8 cellular contexts compared by ENCODE assay signal in genomic region chr2:230410861-230411464, GRCh38. TPM values are rescaled to one million over a fixed set of nuclear protein-coding genes. Genes with fewer than 3 reads are reported as not detected.
DNase-seq lines count a peak whose midpoint lies in the region; ATAC-seq and TF ChIP-seq lines count a peak whose summit lies in the region.

No MANE protein-coding gene starts in this region.

- CTCF ChIA-PET in activated naive CD4-positive, alpha-beta T cell treated with anti-CD3 and anti-CD28 coated beads, Interleukin-2, amount 10 ng/mL, durations not matched to agents 7 days and 5 days (lab: Charles Lee) = interaction anchor here (0.9 to 1.2 kb wide), 2 partner anchors 191 to 344 kb away, joined by 3 read pairs; partner anchors contain the start of gene SP110
- CTCF ChIA-PET in MCF 10A (lab: Yijun Ruan, JAX) (no interaction called here), HEK293T (lab: Yijun Ruan, JAX) (no interaction called here)

- intact Hi-C loops in MCF 10A (cut with micrococcal nuclease) = no loop called here

- ATAC-seq in GM21381 (IDR thresholded peaks at IDR 0.05; ENCODE audit: unreplicated experiment) = no peak

- H3K36me3 Mint-ChIP-seq in activated naive CD4-positive, alpha-beta T cell treated with anti-CD3 and anti-CD28 coated beads, Interleukin-2, amount 10 ng/mL, durations not matched to agents 7 days and 5 days = peaks cover 27% of the 10 kb centered on the region
- H3K36me3 Mint-ChIP-seq in MCF 10A (ENCODE audit: insufficient read depth, unreplicated experiment) (peaks cover 11% of the 10 kb centered on the region), mesothelial cell of epicardium (no peaks in the 10 kb centered on the region)

- peak overlapping the region; percentile 78 for H3K27ac ChIP-seq in urinary bladder (ENCODE audit: low read depth)

- H3K9me3 Mint-ChIP-seq in activated naive CD4-positive, alpha-beta T cell treated with anti-CD3 and anti-CD28 coated beads, Interleukin-2, amount 10 ng/mL, durations not matched to agents 7 days and 5 days = no peaks in the 10 kb centered on the region
- no peaks in the 10 kb centered on the region for H3K9me3 Mint-ChIP-seq in MCF 10A (ENCODE audit: unreplicated experiment)
- no peaks in the 10 kb centered on the region for H3K9me3 Mint-ChIP-seq in mesothelial cell of epicardium

- WGBS in urinary bladder = 50% methylated on average over 12 of the region's 12 CpGs

- H3K4me3 Mint-ChIP-seq in activated naive CD4-positive, alpha-beta T cell treated with anti-CD3 and anti-CD28 coated beads, Interleukin-2, amount 10 ng/mL, durations not matched to agents 7 days and 5 days = peak overlapping the region; percentile 90
- H3K4me3 Mint-ChIP-seq in MCF 10A (ENCODE audit: unreplicated experiment) = peak overlapping the region; percentile 97
- H3K4me3 Mint-ChIP-seq in mesothelial cell of epicardium = peak overlapping the region; percentile 90

- H3K4me1 ChIP-seq in urinary bladder (ENCODE audit: insufficient read depth) = no peaks in the 10 kb centered on the region

- peaks cover 87% of the 10 kb centered on the region for H3K4me1 Mint-ChIP-seq in activated naive CD4-positive, alpha-beta T cell treated with anti-CD3 and anti-CD28 coated beads, Interleukin-2, amount 10 ng/mL, durations not matched to agents 7 days and 5 days
- H3K4me1 Mint-ChIP-seq in MCF 10A (ENCODE audit: insufficient read depth, unreplicated experiment) (peaks cover 39% of the 10 kb centered on the region), mesothelial cell of epicardium (peaks cover 12% of the 10 kb centered on the region)

- peak overlapping the region; percentile 52 for H3K4me3 ChIP-seq in urinary bladder (ENCODE audit: low read depth, low read length)

- DNase-seq in activated naive CD4-positive, alpha-beta T cell treated with anti-CD3 and anti-CD28 coated beads, Interleukin-2, amount 10 ng/mL, durations not matched to agents 7 days and 5 days = peak; percentile 39
- no peak for DNase-seq in activated naive CD4-positive, alpha-beta T cell treated with anti-CD3 and anti-CD28 coated beads, Interleukin-2, amount 50 U/mL, for 16 hours
- no peak for DNase-seq in MCF 10A (ENCODE audit: unreplicated experiment)
- no peak for DNase-seq in mesothelial cell of epicardium (ENCODE audit: low spot score in 2 of 2, unreplicated experiment in 2 of 2)
- no peak for DNase-seq in HEK293T (ENCODE audit: extremely low spot score)
- DNase-seq in activated CD4-positive, alpha-beta T cell treated with anti-CD3 and anti-CD28 coated beads for 1 hour = no peak

- TF ChIP-seq CTCF in MCF 10A (IDR thresholded peaks at IDR 0.05; ENCODE audit: unreplicated experiment) = no peak
- no peak for TF ChIP-seq CTCF in mesothelial cell of epicardium (IDR thresholded peaks at IDR 0.05; ENCODE audit: unreplicated experiment)

- POLR2A ChIA-PET in MCF 10A (lab: Yijun Ruan, JAX) (interaction anchor here (0.8 to 1.9 kb wide), 3 partner anchors 10 to 303 kb away, joined by 4 to 5 read pairs (median 4); partner anchors contain the start of gene SP110), HEK293T (lab: Yijun Ruan, JAX) (no interaction called here)

- no peaks in the 10 kb centered on the region for H3K36me3 ChIP-seq in urinary bladder (ENCODE audit: insufficient read depth)

- H3K27me3 Mint-ChIP-seq in activated naive CD4-positive, alpha-beta T cell treated with anti-CD3 and anti-CD28 coated beads, Interleukin-2, amount 10 ng/mL, durations not matched to agents 7 days and 5 days = no peaks in the 10 kb centered on the region
- no peaks in the 10 kb centered on the region for H3K27me3 Mint-ChIP-seq in MCF 10A (ENCODE audit: insufficient read depth, unreplicated experiment)
- H3K27me3 Mint-ChIP-seq in mesothelial cell of epicardium (ENCODE audit: low read depth) = peaks cover 63% of the 10 kb centered on the region

- peak overlapping the region; percentile 97 for H3K27ac Mint-ChIP-seq in activated naive CD4-positive, alpha-beta T cell treated with anti-CD3 and anti-CD28 coated beads, Interleukin-2, amount 10 ng/mL, durations not matched to agents 7 days and 5 days
- H3K27ac Mint-ChIP-seq in MCF 10A (ENCODE audit: low read depth, unreplicated experiment) (peak overlapping the region; percentile 97), mesothelial cell of epicardium (no peak overlapping the region)

- no TSS peak for BruUV-seq in MCF 10A (replicated peaks; lab: Mats Ljungman, UMichigan)

TF ChIP-seq in HEK293T, 16 proteins besides CTCF, POLR2A, EP300 and RAD21:
- TF ChIP-seq ARNT (IDR thresholded peaks at IDR 0.05) = no peak
- no peak for TF ChIP-seq HDGF (IDR thresholded peaks at IDR 0.05; ENCODE audit: borderline replicate concordance)
- no peak for TF ChIP-seq BHLHE40 (IDR thresholded peaks at IDR 0.05; ENCODE audit: borderline replicate concordance)
- no peak for TF ChIP-seq L3MBTL2 (conservative IDR thresholded peaks at IDR 0.05)
- TF ChIP-seq TARDBP (IDR thresholded peaks at IDR 0.05) = no peak
- TF ChIP-seq SP1 (IDR thresholded peaks at IDR 0.05) = no peak
- TF ChIP-seq FOXK2 (IDR thresholded peaks at IDR 0.05) = no peak

RNA-seq across cellular contexts. Expression of gene SP100, which starts 5.0 kb away (rescaled TPM):
- total RNA-seq in MCF 10A (2022) (54.5 and 56.9 TPM in 2 replicates), mesothelial cell of epicardium (46.3 to 52.0 TPM (median 47.4 TPM) in 3 replicates), urinary bladder (82.3 TPM)
- polyA plus RNA-seq in urinary bladder = 51.9 TPM
